17 cellular contexts compared by ENCODE assay signal in the genomic region with DNA sequence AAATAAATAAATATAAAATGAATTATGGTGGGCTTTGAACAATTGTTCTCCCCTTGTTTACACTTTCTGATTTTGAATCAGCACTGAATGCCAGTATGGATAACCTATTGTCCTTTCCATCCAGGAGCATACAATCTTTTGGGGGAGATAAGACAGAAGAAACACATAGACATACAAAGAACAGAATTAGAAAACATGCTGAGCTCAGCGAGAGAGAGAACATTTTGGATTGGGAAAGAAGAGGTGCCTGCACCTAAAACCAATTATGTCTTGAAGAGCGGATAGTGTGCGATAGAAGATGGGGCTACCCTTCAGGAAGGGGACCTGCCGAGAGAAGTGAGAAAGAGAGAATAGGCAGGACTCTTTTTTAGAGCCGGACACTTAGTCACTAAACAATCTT. TPM values are rescaled to one million over a fixed set of nuclear protein-coding genes. Genes with fewer than 3 reads are reported as not detected.
DNase-seq lines count a peak whose midpoint lies in the region; ATAC-seq and TF ChIP-seq lines count a peak whose summit lies in the region.
"Had no signal": no experiment of that assay in that cellular context is flagged by ENCODE, and none has a peak within 500 bp of the region (broad histone marks: within the 10 kb centered on the region; RNA-seq: fewer than 3 reads in every experiment).

No MANE protein-coding gene starts in this region.

- no peak overlapping the region for H3K9ac ChIP-seq in HUES48 (ENCODE audit: low read depth, low read length)
- H3K9ac ChIP-seq in endodermal cell (ENCODE audit: extremely low read depth, low read length, poor library complexity, severe bottlenecking), result no peak overlapping the region

- peak overlapping the region; percentile 12 for H3K27ac ChIP-seq in HUES48 (ENCODE audit: low read depth, low read length)
- H3K27ac ChIP-seq in endodermal cell (ENCODE audit: low read depth, low read length), result no peak overlapping the region
- peak overlapping the region; percentile 73 for H3K27ac ChIP-seq in mesodermal cell (ENCODE audit: low read depth, low read length, severe bottlenecking)

- 94 to 100% methylated on average over 5 of the region's 5 CpGs for WGBS in endodermal cell (ENCODE audit: insufficient coverage in 1 of 2, insufficient read length in 1 of 2), 2 experiments
- WGBS in mesodermal cell (ENCODE audit: insufficient coverage in 2 of 2), 2 experiments, result 83 to 95% methylated on average over 3 to 4 of the region's 5 CpGs

- no peak for ATAC-seq in HG02588 (IDR thresholded peaks at IDR 0.05; ENCODE audit: unreplicated experiment)
- ATAC-seq: GM12878 had no signal

- DNase-seq in endodermal cell (no peak), amniotic stem cell (lab: John Stamatoyannopoulos, UW) (no peak)
- DNase-seq in stimulated activated CD4-positive, alpha-beta T cell treated with anti-CD3 and anti-CD28 coated beads, Interleukin-4, amount 100 ng/mL, for 1 hour, result no peak
- DNase-seq: ACHN; BE2C; C1 segment of cervical spinal cord; CD4-positive, CD25-positive, alpha-beta regulatory T cell; CD8-positive, alpha-beta memory T cell; COR-L47; DMS 273 treated with DMSO at 0.1 percent for 48 hours; DND-41; EL; H9 had no signal

- no peaks in the 10 kb centered on the region for H3K9me3 Mint-ChIP-seq in endodermal cell
- H3K9me3 Mint-ChIP-seq: CD8-positive, alpha-beta memory T cell; H9 had no signal

- H3K27me3 ChIP-seq in HUES48 (ENCODE audit: control insufficient read depth, insufficient read depth, low read length) (no peaks in the 10 kb centered on the region), endodermal cell (ENCODE audit: control insufficient read depth, insufficient read depth, low read length, poor library complexity, severe bottlenecking) (no peaks in the 10 kb centered on the region)
- H3K27me3 ChIP-seq: BE2C had no signal

- peaks cover 8% of the 10 kb centered on the region for H3K4me1 ChIP-seq in HUES48 (ENCODE audit: control insufficient read depth, insufficient read depth, low read length)
- peaks cover 10% of the 10 kb centered on the region for H3K4me1 ChIP-seq in endodermal cell (ENCODE audit: control insufficient read depth, insufficient read depth, low read length)
- H3K4me1 ChIP-seq in mesodermal cell (ENCODE audit: control insufficient read depth, insufficient read depth, low read length, poor library complexity, severe bottlenecking), result peaks cover 7% of the 10 kb centered on the region
- H3K4me1 ChIP-seq: BE2C had no signal

- H3K4me3 ChIP-seq in HUES48 (ENCODE audit: low read depth, low read length) (no peak overlapping the region), endodermal cell (ENCODE audit: low read length) (no peak overlapping the region), mesodermal cell (ENCODE audit: extremely low read depth, insufficient read depth, low read length, poor library complexity, severe bottlenecking) (no peak overlapping the region)
- H3K4me3 ChIP-seq: GM12878 had no signal

- H3K4me1 Mint-ChIP-seq in endodermal cell, result peaks cover 46% of the 10 kb centered on the region

- peaks cover 19% of the 10 kb centered on the region for H3K36me3 Mint-ChIP-seq in endodermal cell (ENCODE audit: low read depth)

- no peaks in the 10 kb centered on the region for H3K9me3 ChIP-seq in HUES48 (ENCODE audit: control insufficient read depth, insufficient read depth, low read length)
- H3K9me3 ChIP-seq in endodermal cell (ENCODE audit: control insufficient read depth, low read length), result no peaks in the 10 kb centered on the region
- H3K9me3 ChIP-seq in mesodermal cell (ENCODE audit: control insufficient read depth, low read length), result no peaks in the 10 kb centered on the region
- H3K9me3 ChIP-seq: BE2C had no signal

- H3K27me3 Mint-ChIP-seq in endodermal cell (ENCODE audit: insufficient read depth), result no peaks in the 10 kb centered on the region
- H3K27me3 Mint-ChIP-seq: CD4-positive, CD25-positive, alpha-beta regulatory T cell; CD8-positive, alpha-beta memory T cell had no signal

- H3K36me3 ChIP-seq in HUES48 (ENCODE audit: control insufficient read depth, insufficient read depth, low read length), result no peaks in the 10 kb centered on the region
- H3K36me3 ChIP-seq in endodermal cell (ENCODE audit: control insufficient read depth, insufficient read depth, low read length), result peaks cover 19% of the 10 kb centered on the region
- H3K36me3 ChIP-seq in mesodermal cell (ENCODE audit: control insufficient read depth, insufficient read depth, low read length), result peaks cover 5% of the 10 kb centered on the region
- H3K36me3 ChIP-seq: BE2C had no signal

- peak overlapping the region; percentile 8 for H3K27ac Mint-ChIP-seq in endodermal cell
- H3K27ac Mint-ChIP-seq: CD4-positive, CD25-positive, alpha-beta regulatory T cell; CD8-positive, alpha-beta memory T cell; H9 had no signal

- no peak overlapping the region for H3K4me3 Mint-ChIP-seq in endodermal cell
- H3K4me3 Mint-ChIP-seq: H9 had no signal

- TF ChIP-seq CTCF in endodermal cell (conservative IDR thresholded peaks at IDR 0.05), result no peak

RNA-seq across cellular contexts. Expression of a gene that starts 6.6 kb away (rescaled TPM):
- total RNA-seq in endodermal cell, result 100 to 1,000 TPM; 119 to 165 TPM
- 60.8 TPM for polyA plus RNA-seq in endodermal cell (2013, experiment 1 of 2)
- polyA plus RNA-seq in endodermal cell (2013, experiment 2 of 2), result 52.3 TPM
- polyA plus RNA-seq in mesodermal cell (2013, experiment 1 of 2), result 51.2 TPM
- 45.4 TPM for polyA plus RNA-seq in mesodermal cell (2013, experiment 2 of 2)
